Comparison of ENCODE assay signal across 10 cellular contexts in genomic region chr2:144471316-144472045, GRCh38. TPM values are rescaled to one million over a fixed set of nuclear protein-coding genes. Genes with fewer than 3 reads are reported as not detected.
A peak's percentile ranks its signal among the peaks of the same experiment; 100 is the strongest.
DNase-seq lines count a peak whose midpoint lies in the region; ATAC-seq and TF ChIP-seq lines count a peak whose summit lies in the region.
"Had no signal": no experiment of that assay in that cellular context is flagged by ENCODE, and none has a peak within 500 bp of the region (broad histone marks: within the 10 kb centered on the region; RNA-seq: fewer than 3 reads in every experiment).

No MANE protein-coding gene starts in this region.

- peak overlapping the region in 6 of 8 donors; percentile 5 to 47 (median 34) for H3K27ac Mint-ChIP-seq in CD8-positive, alpha-beta memory T cell
- H3K27ac Mint-ChIP-seq in endothelial cell (ENCODE audit: unreplicated experiment): no peak overlapping the region

- no peak overlapping the region for H3K27ac ChIP-seq in CD8-positive, alpha-beta memory T cell (ENCODE audit: low read depth, low read length)
- peak overlapping the region; percentile 96 for H3K27ac ChIP-seq in caudate nucleus (ENCODE audit: low read depth, low read length)

- no peaks in the 10 kb centered on the region for H3K9me3 ChIP-seq in CD8-positive, alpha-beta memory T cell (ENCODE audit: low read length)

- H3K4me1 ChIP-seq in CD8-positive, alpha-beta memory T cell (ENCODE audit: insufficient read depth, low read length): peaks cover 18% of the 10 kb centered on the region

- in situ Hi-C loops in ACHN (cut with HindIII; ENCODE audit: low pct_ligation_motif_present, low pct_unique_long_range_greater_than_20kb, low sequenced_read_pairs): no loop called here

- no peak overlapping the region for H3K4me3 ChIP-seq in CD8-positive, alpha-beta memory T cell (ENCODE audit: low read length)

- no peaks in the 10 kb centered on the region for H3K27me3 Mint-ChIP-seq in CD8-positive, alpha-beta memory T cell
- no peaks in the 10 kb centered on the region for H3K27me3 Mint-ChIP-seq in endothelial cell (ENCODE audit: unreplicated experiment)

- no peak for DNase-seq in CD8-positive, alpha-beta memory T cell
- DNase-seq in caudate nucleus (lab: John Stamatoyannopoulos, UW) (no peak), endothelial cell (ENCODE audit: low spot score) (no peak), ACHN (no peak), NOMO-1 (lab: John Stamatoyannopoulos, UW; ENCODE audit: unreplicated experiment in 2 of 2) (no peak)
- no peak for DNase-seq in stimulated activated CD4-positive, alpha-beta T cell treated with anti-CD3 and anti-CD28 coated beads, Interleukin-2, amount 100 ng/mL, for 24 hours
- DNase-seq: cerebellar nuclear complex, left cardiac atrium had no signal

- H3K4me3 Mint-ChIP-seq in CD8-positive, alpha-beta memory T cell: peak overlapping the region in 3 of 7 donors; percentile 13 to 42 (median 35)
- no peak overlapping the region for H3K4me3 Mint-ChIP-seq in endothelial cell (ENCODE audit: unreplicated experiment)

- H3K4me1 Mint-ChIP-seq in CD8-positive, alpha-beta memory T cell: peaks cover 28 to 45% (median 31%) of the 10 kb centered on the region in 3 donors
- peaks cover 19% of the 10 kb centered on the region for H3K4me1 Mint-ChIP-seq in endothelial cell (ENCODE audit: unreplicated experiment)

- POLR2A ChIA-PET in CD8-positive, alpha-beta memory T cell (lab: Charles Lee): no interaction called here

- no peak for TF ChIP-seq CTCF in endothelial cell (IDR thresholded peaks at IDR 0.05; ENCODE audit: unreplicated experiment)

- H3K36me3 ChIP-seq in CD8-positive, alpha-beta memory T cell (ENCODE audit: insufficient read depth, low read length): no peaks in the 10 kb centered on the region

- no peaks in the 10 kb centered on the region for H3K36me3 Mint-ChIP-seq in CD8-positive, alpha-beta memory T cell
- no peaks in the 10 kb centered on the region for H3K36me3 Mint-ChIP-seq in endothelial cell (ENCODE audit: low read depth, unreplicated experiment)

- CTCF ChIA-PET in CD8-positive, alpha-beta memory T cell (lab: Charles Lee): no interaction called here

- no peaks in the 10 kb centered on the region for H3K9me3 Mint-ChIP-seq in CD8-positive, alpha-beta memory T cell
- no peaks in the 10 kb centered on the region for H3K9me3 Mint-ChIP-seq in endothelial cell (ENCODE audit: unreplicated experiment)

- no peaks in the 10 kb centered on the region for H3K27me3 ChIP-seq in CD8-positive, alpha-beta memory T cell (ENCODE audit: insufficient read depth, low read length, poor library complexity, severe bottlenecking)

- ATAC-seq in GM19452 (IDR thresholded peaks at IDR 0.05; ENCODE audit: unreplicated experiment) (peak; percentile 79), HG03066 (IDR thresholded peaks at IDR 0.05; ENCODE audit: low read depth, unreplicated experiment) (peak; percentile 77)
- ATAC-seq: left cardiac atrium had no signal

RNA-seq across cellular contexts. Expression of gene ZEB2, which starts 48.4 kb away (rescaled TPM):
- 10 to 100 TPM; 32.7 to 35.8 TPM for total RNA-seq in CD8-positive, alpha-beta memory T cell
- polyA plus RNA-seq in CD8-positive, alpha-beta memory T cell: 20.6 TPM
- total RNA-seq in endothelial cell (ENCODE audit: unreplicated experiment): 109 TPM
